2 cellular contexts compared by ENCODE assay signal in genomic region chr7:144489504-144489903, GRCh38.
TF ChIP-seq lines count a peak whose summit lies in the region.

No MANE protein-coding gene starts in this region.

TF ChIP-seq in WTC11, 78 proteins besides CTCF, POLR2A, EP300 and RAD21:
- TF ChIP-seq KAT7 (CRISPR knock-in tag; IDR thresholded peaks at IDR 0.05; ENCODE audit: borderline replicate concordance) (no peak), ZNF425 (CRISPR knock-in tag; conservative IDR thresholded peaks at IDR 0.05) (no peak), ZNF138 (CRISPR knock-in tag; conservative IDR thresholded peaks at IDR 0.05) (no peak)

TF ChIP-seq in H1, 55 proteins besides CTCF, POLR2A, EP300 and RAD21:
- TF ChIP-seq KDM1A (IDR thresholded peaks at IDR 0.05; ENCODE audit: borderline replicate concordance, low read length) = no peak
- no peak for TF ChIP-seq BCL11A (IDR thresholded peaks at IDR 0.05; ENCODE audit: low read depth in 2 of 2, low read length in 2 of 2)
- no peak for TF ChIP-seq ATF2 (IDR thresholded peaks at IDR 0.05; ENCODE audit: low read length)
- TF ChIP-seq EZH2 (IDR thresholded peaks at IDR 0.05; ENCODE audit: low read depth, low read length, severe bottlenecking) = no peak
- no peak for TF ChIP-seq SRF (IDR thresholded peaks at IDR 0.05; ENCODE audit: low read depth, low read length)
- no peak for TF ChIP-seq TBP (IDR thresholded peaks at IDR 0.05; ENCODE audit: low read depth, low read length)
- TF ChIP-seq SUZ12 (IDR thresholded peaks at IDR 0.05; ENCODE audit: low read length) = no peak
- TF ChIP-seq ASH2L (IDR thresholded peaks at IDR 0.05; ENCODE audit: low read length) = no peak
- TF ChIP-seq TAF7 (optimal IDR thresholded peaks at IDR 0.05; ENCODE audit: borderline replicate concordance, low read depth, low read length) = no peak
- no peak for TF ChIP-seq ZNF274 (IDR thresholded peaks at IDR 0.05; ENCODE audit: borderline replicate concordance, extremely low read depth, low read length)
- TF ChIP-seq CHD7 (IDR thresholded peaks at IDR 0.05; ENCODE audit: insufficient replicate concordance, low read length) = no peak
- TF ChIP-seq GTF2F1 (IDR thresholded peaks at IDR 0.05; ENCODE audit: borderline replicate concordance, low read depth, low read length) = no peak
- TF ChIP-seq KDM5A (IDR thresholded peaks at IDR 0.05; ENCODE audit: low read length) = no peak
- TF ChIP-seq POLR2AphosphoS5 (IDR thresholded peaks at IDR 0.05; ENCODE audit: low read depth, low read length) = no peak
- no peak for TF ChIP-seq POU5F1 (IDR thresholded peaks at IDR 0.05; ENCODE audit: low read depth, low read length)
- no peak for TF ChIP-seq RBBP5 (IDR thresholded peaks at IDR 0.05; ENCODE audit: borderline replicate concordance, low read depth, low read length)
- TF ChIP-seq SIRT6 (IDR thresholded peaks at IDR 0.05; ENCODE audit: low read length) = no peak
- TF ChIP-seq CTBP2 (IDR thresholded peaks at IDR 0.05; ENCODE audit: borderline replicate concordance, insufficient read depth, insufficient read length, low read length) = no peak
- TF ChIP-seq MAFK (IDR thresholded peaks at IDR 0.05; ENCODE audit: low read depth, low read length) = no peak
